Comparison of ENCODE assay signal across 23 cellular contexts in genomic region chr2:85439986-85440385, GRCh38. TPM values are rescaled to one million over a fixed set of nuclear protein-coding genes. Genes with fewer than 3 reads are reported as not detected.
DNase-seq lines count a peak whose midpoint lies in the region; ATAC-seq and TF ChIP-seq lines count a peak whose summit lies in the region.
"Had no signal": no experiment of that assay in that cellular context is flagged by ENCODE, and none has a peak within 500 bp of the region (broad histone marks: within the 10 kb centered on the region; RNA-seq: fewer than 3 reads in every experiment).

No MANE protein-coding gene starts in this region.

- H3K27me3 ChIP-seq in Panc1 (ENCODE audit: control insufficient read depth, insufficient read depth, low read length): no peaks in the 10 kb centered on the region
- H3K27me3 ChIP-seq: breast epithelium, gastroesophageal sphincter, Peyer's patch, tibial nerve had no signal

- ATAC-seq in activated CD8-positive, alpha-beta memory T cell treated with anti-CD3 and anti-CD28 coated beads, Interleukin-2, amount 10 ng/mL, durations not matched to agents 7 days and 5 days: peak; percentile 48
- no peak for ATAC-seq in Panc1
- no peak for ATAC-seq in stimulated activated naive B cell treated with anti-CD40 and anti-IgM and Interleukin-4, amounts not matched to agents 10 μg/mL and 1 μg/mL and 100 μg/mL, for 72 hours (replicated peaks)
- ATAC-seq in HG03565 (IDR thresholded peaks at IDR 0.05; ENCODE audit: unreplicated experiment): no peak
- no peak for ATAC-seq in GM19467 (IDR thresholded peaks at IDR 0.05; ENCODE audit: unreplicated experiment)
- no peak for ATAC-seq in HG03442 (IDR thresholded peaks at IDR 0.05; ENCODE audit: unreplicated experiment)
- ATAC-seq: gastroesophageal sphincter, psoas muscle had no signal

- H3K27ac ChIP-seq in Panc1 (ENCODE audit: low read length): peak overlapping the region; percentile 95; the same call in 1 of the 2 replicates
- H3K27ac ChIP-seq: psoas muscle had no signal

- TF ChIP-seq CTCF in Panc1 (IDR thresholded peaks at IDR 0.05): no peak

- BruUV-seq in Panc1 (replicated peaks; lab: Mats Ljungman, UMichigan): no TSS peak

- no peaks in the 10 kb centered on the region for H3K36me3 ChIP-seq in Panc1 (ENCODE audit: control insufficient read depth, insufficient read depth, low read length)
- H3K36me3 ChIP-seq: breast epithelium, gastroesophageal sphincter, Peyer's patch, tibial nerve had no signal

- in situ Hi-C loops in Panc1 (cut with HindIII; ENCODE audit: low pct_unique_long_range_greater_than_20kb, low sequenced_read_pairs): no loop called here

- peak; percentile 64 for DNase-seq in activated CD8-positive, alpha-beta memory T cell treated with anti-CD3 and anti-CD28 coated beads, Interleukin-2, amount 10 ng/mL, durations not matched to agents 7 days and 5 days
- no peak for DNase-seq in activated CD8-positive, alpha-beta memory T cell treated with anti-CD3 and anti-CD28 coated beads, Interleukin-2, amount 50 U/mL, for 48 hours
- DNase-seq in Panc1 (ENCODE audit: low read depth, low spot score): no peak
- no peak for DNase-seq in stimulated activated naive B cell treated with anti-CD40 and anti-IgM and Interleukin-4, amounts not matched to agents 10 μg/mL and 1 μg/mL and 100 μg/mL, for 72 hours
- DNase-seq: ACHN, DMS79, erythroblast, kidney glomerular epithelial cell, mesendoderm, NCI-H1436 treated with DMSO at 0.1 percent for 48 hours, Peyer's patch, psoas muscle, small intestine, T-helper 9 cell had no signal

- intact Hi-C loops in Panc1 (cut with micrococcal nuclease; ENCODE audit: unreplicated experiment): no loop called here

- no peaks in the 10 kb centered on the region for H3K36me3 Mint-ChIP-seq in activated CD8-positive, alpha-beta memory T cell treated with anti-CD3 and anti-CD28 coated beads, Interleukin-2, amount 10 ng/mL, durations not matched to agents 7 days and 5 days
- no peaks in the 10 kb centered on the region for H3K36me3 Mint-ChIP-seq in activated naive CD8-positive, alpha-beta T cell
- no peaks in the 10 kb centered on the region for H3K36me3 Mint-ChIP-seq in stimulated activated naive B cell treated with anti-CD40 and anti-IgM and Interleukin-4, amounts not matched to agents 10 μg/mL and 1 μg/mL and 100 μg/mL, for 72 hours
- H3K36me3 Mint-ChIP-seq: CD14-positive monocyte had no signal

- POLR2A ChIA-PET in Panc1 (lab: Charles Lee): no interaction called here

- H3K27me3 Mint-ChIP-seq in activated CD8-positive, alpha-beta memory T cell treated with anti-CD3 and anti-CD28 coated beads, Interleukin-2, amount 10 ng/mL, durations not matched to agents 7 days and 5 days: no peaks in the 10 kb centered on the region
- H3K27me3 Mint-ChIP-seq in activated naive CD8-positive, alpha-beta T cell: no peaks in the 10 kb centered on the region
- H3K27me3 Mint-ChIP-seq in stimulated activated naive B cell treated with anti-CD40 and anti-IgM and Interleukin-4, amounts not matched to agents 10 μg/mL and 1 μg/mL and 100 μg/mL, for 72 hours: no peaks in the 10 kb centered on the region

- H3K9me3 Mint-ChIP-seq in activated CD8-positive, alpha-beta memory T cell treated with anti-CD3 and anti-CD28 coated beads, Interleukin-2, amount 10 ng/mL, durations not matched to agents 7 days and 5 days (ENCODE audit: low read depth): no peaks in the 10 kb centered on the region
- no peaks in the 10 kb centered on the region for H3K9me3 Mint-ChIP-seq in activated naive CD8-positive, alpha-beta T cell (ENCODE audit: low read depth)
- no peaks in the 10 kb centered on the region for H3K9me3 Mint-ChIP-seq in stimulated activated naive B cell treated with anti-CD40 and anti-IgM and Interleukin-4, amounts not matched to agents 10 μg/mL and 1 μg/mL and 100 μg/mL, for 72 hours
- H3K9me3 Mint-ChIP-seq: CD14-positive monocyte, neural crest cell had no signal

- H3K4me3 ChIP-seq in Panc1 (ENCODE audit: low read depth in 2 of 2, low read length in 2 of 2): no peak overlapping the region
- H3K4me3 ChIP-seq: breast epithelium, gastroesophageal sphincter, Peyer's patch, psoas muscle, tibial nerve had no signal

- peaks cover 36% of the 10 kb centered on the region for H3K4me1 Mint-ChIP-seq in activated CD8-positive, alpha-beta memory T cell treated with anti-CD3 and anti-CD28 coated beads, Interleukin-2, amount 10 ng/mL, durations not matched to agents 7 days and 5 days
- peaks cover 28% of the 10 kb centered on the region for H3K4me1 Mint-ChIP-seq in activated naive CD8-positive, alpha-beta T cell (ENCODE audit: low read depth)
- H3K4me1 Mint-ChIP-seq in stimulated activated naive B cell treated with anti-CD40 and anti-IgM and Interleukin-4, amounts not matched to agents 10 μg/mL and 1 μg/mL and 100 μg/mL, for 72 hours: peaks cover 26 to 41% of the 10 kb centered on the region in 2 donors

- peak overlapping the region; percentile 91 for H3K27ac Mint-ChIP-seq in activated CD8-positive, alpha-beta memory T cell treated with anti-CD3 and anti-CD28 coated beads, Interleukin-2, amount 10 ng/mL, durations not matched to agents 7 days and 5 days
- H3K27ac Mint-ChIP-seq in activated naive CD8-positive, alpha-beta T cell: peak overlapping the region; percentile 83
- H3K27ac Mint-ChIP-seq in stimulated activated naive B cell treated with anti-CD40 and anti-IgM and Interleukin-4, amounts not matched to agents 10 μg/mL and 1 μg/mL and 100 μg/mL, for 72 hours: peak overlapping the region; percentile 65

- CTCF ChIA-PET in activated CD8-positive, alpha-beta memory T cell treated with anti-CD3 and anti-CD28 coated beads, Interleukin-2, amount 10 ng/mL, durations not matched to agents 7 days and 5 days (lab: Charles Lee): interaction anchor here (0.7 to 27.1 kb wide), 2 partner anchors 78 to 107 kb away, joined by 3 to 458 read pairs; partner anchors contain the start of gene MAT2A
- CTCF ChIA-PET in Panc1 (lab: Charles Lee): interaction anchor here (0.6 kb wide), 1 partner anchor 8 kb away, joined by 3 read pairs; no protein-coding TSS in a partner anchor

- H3K4me1 ChIP-seq in Panc1 (ENCODE audit: control insufficient read depth, insufficient read depth, low read length): peaks cover 49% of the 10 kb centered on the region

- H3K4me3 Mint-ChIP-seq in activated CD8-positive, alpha-beta memory T cell treated with anti-CD3 and anti-CD28 coated beads, Interleukin-2, amount 10 ng/mL, durations not matched to agents 7 days and 5 days: peak overlapping the region; percentile 63
- peak overlapping the region; percentile 70 for H3K4me3 Mint-ChIP-seq in activated naive CD8-positive, alpha-beta T cell
- H3K4me3 Mint-ChIP-seq in stimulated activated naive B cell treated with anti-CD40 and anti-IgM and Interleukin-4, amounts not matched to agents 10 μg/mL and 1 μg/mL and 100 μg/mL, for 72 hours: no peak overlapping the region
- H3K4me3 Mint-ChIP-seq: CD14-positive monocyte, neural crest cell had no signal

- no peaks in the 10 kb centered on the region for H3K9me3 ChIP-seq in Panc1 (ENCODE audit: control insufficient read depth, insufficient read depth, low read depth, low read length)
- H3K9me3 ChIP-seq: breast epithelium, gastroesophageal sphincter, Peyer's patch, psoas muscle, tibial nerve had no signal

RNA-seq across cellular contexts. Expression of gene SH2D6, which starts 21.5 kb away (rescaled TPM):
- total RNA-seq in activated CD8-positive, alpha-beta memory T cell treated with anti-CD3 and anti-CD28 coated beads, Interleukin-2, amount 10 ng/mL, durations not matched to agents 7 days and 5 days: under 1 TPM; 0.52 to 0.82 TPM
- total RNA-seq in Panc1 (2021; ENCODE audit: unreplicated experiment): 3.3 TPM
- 3.3 TPM for polyA plus RNA-seq in Panc1 (2012; ENCODE audit: insufficient read length)
- total RNA-seq: breast epithelium, gastroesophageal sphincter had no signal
- polyA plus RNA-seq: CD14-positive monocyte had no signal

RNA-seq across cellular contexts. Expression of gene CAPG, which starts 29.8 kb away (rescaled TPM):
- total RNA-seq in activated CD8-positive, alpha-beta memory T cell treated with anti-CD3 and anti-CD28 coated beads, Interleukin-2, amount 10 ng/mL, durations not matched to agents 7 days and 5 days: 100 to 1,000 TPM; 204 to 211 TPM
- 202 TPM for total RNA-seq in Panc1 (2021; ENCODE audit: unreplicated experiment)
- 510 TPM for polyA plus RNA-seq in Panc1 (2012; ENCODE audit: insufficient read length)

Comparison
In these comparisons a context has a peak if more than half of its experiments do, and no peak if none do; other contexts are left out.
1. H3K4me3 Mint-ChIP-seq: peak in activated CD8-positive, alpha-beta memory T cell treated with anti-CD3 and anti-CD28 coated beads, Interleukin-2, amount 10 ng/mL, durations not matched to agents 7 days and 5 days (single experiment) and activated naive CD8-positive, alpha-beta T cell (single experiment); none in stimulated activated naive B cell treated with anti-CD40 and anti-IgM and Interleukin-4, amounts not matched to agents 10 μg/mL and 1 μg/mL and 100 μg/mL, for 72 hours (0 of 2).
2. Peak in every context shown above with its lines, with median percentiles within 50 percentile points of each other: H3K27ac Mint-ChIP-seq.